In the genomic region with DNA sequence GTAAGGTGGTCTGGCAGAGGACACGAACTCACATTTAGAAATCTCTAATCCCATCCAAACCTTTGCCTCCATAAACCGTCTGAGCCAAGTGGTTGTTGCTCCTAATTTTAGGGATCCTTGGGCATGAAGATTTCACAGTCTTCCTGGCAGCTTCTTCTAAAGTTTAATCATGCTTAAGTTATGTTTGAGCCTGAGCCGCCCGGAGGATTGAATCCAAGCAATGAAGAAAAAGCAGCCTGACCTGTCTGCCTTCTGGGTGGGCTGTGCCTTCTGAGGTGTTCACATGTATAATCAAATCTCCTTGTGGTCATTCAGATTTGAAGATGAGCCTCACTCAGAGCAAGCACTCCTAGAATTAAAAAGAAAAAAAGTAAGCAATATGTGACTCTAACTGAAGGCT, we compare ENCODE assay signal across 2 cellular contexts.
TF ChIP-seq lines count a peak whose summit lies in the region.

No MANE protein-coding gene starts in this region.

TF ChIP-seq in GM23338, 12 proteins besides CTCF, POLR2A, EP300 and RAD21:
- TF ChIP-seq STAT1 (IDR thresholded peaks at IDR 0.05; ENCODE audit: unreplicated experiment) (no peak), EZH2 (IDR thresholded peaks at IDR 0.05; ENCODE audit: low read depth, unreplicated experiment) (no peak), POLR2AphosphoS5 (IDR thresholded peaks at IDR 0.05; ENCODE audit: low read depth) (no peak), EZH2phosphoT487 (IDR thresholded peaks at IDR 0.05; ENCODE audit: unreplicated experiment) (no peak), JUNB (IDR thresholded peaks at IDR 0.05; ENCODE audit: unreplicated experiment) (no peak), NANOG (IDR thresholded peaks at IDR 0.05; ENCODE audit: borderline replicate concordance) (no peak), ZNF114 (CRISPR knock-in tag; IDR thresholded peaks at IDR 0.05) (no peak)
- TF ChIP-seq, protein P1, sequence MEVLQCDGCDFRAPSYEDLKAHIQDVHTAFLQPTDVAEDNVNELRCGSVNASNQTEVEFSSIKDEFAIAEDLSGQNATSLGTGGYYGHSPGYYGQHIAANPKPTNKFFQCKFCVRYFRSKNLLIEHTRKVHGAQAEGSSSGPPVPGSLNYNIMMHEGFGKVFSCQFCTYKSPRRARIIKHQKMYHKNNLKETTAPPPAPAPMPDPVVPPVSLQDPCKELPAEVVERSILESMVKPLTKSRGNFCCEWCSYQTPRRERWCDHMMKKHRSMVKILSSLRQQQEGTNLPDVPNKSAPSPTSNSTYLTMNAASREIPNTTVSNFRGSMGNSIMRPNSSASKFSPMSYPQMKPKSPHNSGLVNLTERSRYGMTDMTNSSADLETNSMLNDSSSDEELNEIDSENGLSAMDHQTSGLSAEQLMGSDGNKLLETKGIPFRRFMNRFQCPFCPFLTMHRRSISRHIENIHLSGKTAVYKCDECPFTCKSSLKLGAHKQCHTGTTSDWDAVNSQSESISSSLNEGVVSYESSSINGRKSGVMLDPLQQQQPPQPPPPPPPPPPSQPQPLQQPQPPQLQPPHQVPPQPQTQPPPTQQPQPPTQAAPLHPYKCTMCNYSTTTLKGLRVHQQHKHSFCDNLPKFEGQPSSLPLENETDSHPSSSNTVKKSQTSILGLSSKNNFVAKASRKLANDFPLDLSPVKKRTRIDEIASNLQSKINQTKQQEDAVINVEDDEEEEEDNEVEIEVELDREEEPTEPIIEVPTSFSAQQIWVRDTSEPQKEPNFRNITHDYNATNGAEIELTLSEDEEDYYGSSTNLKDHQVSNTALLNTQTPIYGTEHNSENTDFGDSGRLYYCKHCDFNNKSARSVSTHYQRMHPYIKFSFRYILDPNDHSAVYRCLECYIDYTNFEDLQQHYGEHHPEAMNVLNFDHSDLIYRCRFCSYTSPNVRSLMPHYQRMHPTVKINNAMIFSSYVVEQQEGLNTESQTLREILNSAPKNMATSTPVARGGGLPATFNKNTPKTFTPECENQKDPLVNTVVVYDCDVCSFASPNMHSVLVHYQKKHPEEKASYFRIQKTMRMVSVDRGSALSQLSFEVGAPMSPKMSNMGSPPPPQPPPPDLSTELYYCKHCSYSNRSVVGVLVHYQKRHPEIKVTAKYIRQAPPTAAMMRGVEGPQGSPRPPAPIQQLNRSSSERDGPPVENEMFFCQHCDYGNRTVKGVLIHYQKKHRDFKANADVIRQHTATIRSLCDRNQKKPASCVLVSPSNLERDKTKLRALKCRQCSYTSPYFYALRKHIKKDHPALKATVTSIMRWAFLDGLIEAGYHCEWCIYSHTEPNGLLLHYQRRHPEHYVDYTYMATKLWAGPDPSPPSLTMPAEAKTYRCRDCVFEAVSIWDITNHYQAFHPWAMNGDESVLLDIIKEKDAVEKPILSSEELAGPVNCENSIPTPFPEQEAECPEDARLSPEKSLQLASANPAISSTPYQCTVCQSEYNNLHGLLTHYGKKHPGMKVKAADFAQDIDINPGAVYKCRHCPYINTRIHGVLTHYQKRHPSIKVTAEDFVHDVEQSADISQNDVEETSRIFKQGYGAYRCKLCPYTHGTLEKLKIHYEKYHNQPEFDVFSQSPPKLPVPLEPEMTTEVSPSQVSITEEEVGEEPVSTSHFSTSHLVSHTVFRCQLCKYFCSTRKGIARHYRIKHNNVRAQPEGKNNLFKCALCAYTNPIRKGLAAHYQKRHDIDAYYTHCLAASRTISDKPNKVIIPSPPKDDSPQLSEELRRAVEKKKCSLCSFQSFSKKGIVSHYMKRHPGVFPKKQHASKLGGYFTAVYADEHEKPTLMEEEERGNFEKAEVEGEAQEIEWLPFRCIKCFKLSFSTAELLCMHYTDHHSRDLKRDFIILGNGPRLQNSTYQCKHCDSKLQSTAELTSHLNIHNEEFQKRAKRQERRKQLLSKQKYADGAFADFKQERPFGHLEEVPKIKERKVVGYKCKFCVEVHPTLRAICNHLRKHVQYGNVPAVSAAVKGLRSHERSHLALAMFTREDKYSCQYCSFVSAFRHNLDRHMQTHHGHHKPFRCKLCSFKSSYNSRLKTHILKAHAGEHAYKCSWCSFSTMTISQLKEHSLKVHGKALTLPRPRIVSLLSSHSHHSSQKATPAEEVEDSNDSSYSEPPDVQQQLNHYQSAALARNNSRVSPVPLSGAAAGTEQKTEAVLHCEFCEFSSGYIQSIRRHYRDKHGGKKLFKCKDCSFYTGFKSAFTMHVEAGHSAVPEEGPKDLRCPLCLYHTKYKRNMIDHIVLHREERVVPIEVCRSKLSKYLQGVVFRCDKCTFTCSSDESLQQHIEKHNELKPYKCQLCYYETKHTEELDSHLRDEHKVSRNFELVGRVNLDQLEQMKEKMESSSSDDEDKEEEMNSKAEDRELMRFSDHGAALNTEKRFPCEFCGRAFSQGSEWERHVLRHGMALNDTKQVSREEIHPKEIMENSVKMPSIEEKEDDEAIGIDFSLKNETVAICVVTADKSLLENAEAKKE (CRISPR knock-in tag; IDR thresholded peaks at IDR 0.05) = no peak
- TF ChIP-seq, protein P2, sequence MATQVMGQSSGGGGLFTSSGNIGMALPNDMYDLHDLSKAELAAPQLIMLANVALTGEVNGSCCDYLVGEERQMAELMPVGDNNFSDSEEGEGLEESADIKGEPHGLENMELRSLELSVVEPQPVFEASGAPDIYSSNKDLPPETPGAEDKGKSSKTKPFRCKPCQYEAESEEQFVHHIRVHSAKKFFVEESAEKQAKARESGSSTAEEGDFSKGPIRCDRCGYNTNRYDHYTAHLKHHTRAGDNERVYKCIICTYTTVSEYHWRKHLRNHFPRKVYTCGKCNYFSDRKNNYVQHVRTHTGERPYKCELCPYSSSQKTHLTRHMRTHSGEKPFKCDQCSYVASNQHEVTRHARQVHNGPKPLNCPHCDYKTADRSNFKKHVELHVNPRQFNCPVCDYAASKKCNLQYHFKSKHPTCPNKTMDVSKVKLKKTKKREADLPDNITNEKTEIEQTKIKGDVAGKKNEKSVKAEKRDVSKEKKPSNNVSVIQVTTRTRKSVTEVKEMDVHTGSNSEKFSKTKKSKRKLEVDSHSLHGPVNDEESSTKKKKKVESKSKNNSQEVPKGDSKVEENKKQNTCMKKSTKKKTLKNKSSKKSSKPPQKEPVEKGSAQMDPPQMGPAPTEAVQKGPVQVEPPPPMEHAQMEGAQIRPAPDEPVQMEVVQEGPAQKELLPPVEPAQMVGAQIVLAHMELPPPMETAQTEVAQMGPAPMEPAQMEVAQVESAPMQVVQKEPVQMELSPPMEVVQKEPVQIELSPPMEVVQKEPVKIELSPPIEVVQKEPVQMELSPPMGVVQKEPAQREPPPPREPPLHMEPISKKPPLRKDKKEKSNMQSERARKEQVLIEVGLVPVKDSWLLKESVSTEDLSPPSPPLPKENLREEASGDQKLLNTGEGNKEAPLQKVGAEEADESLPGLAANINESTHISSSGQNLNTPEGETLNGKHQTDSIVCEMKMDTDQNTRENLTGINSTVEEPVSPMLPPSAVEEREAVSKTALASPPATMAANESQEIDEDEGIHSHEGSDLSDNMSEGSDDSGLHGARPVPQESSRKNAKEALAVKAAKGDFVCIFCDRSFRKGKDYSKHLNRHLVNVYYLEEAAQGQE (IDR thresholded peaks at IDR 0.05; ENCODE audit: unreplicated experiment) = no peak

TF ChIP-seq in H1, 55 proteins besides CTCF, POLR2A, EP300 and RAD21:
- TF ChIP-seq CEBPB (IDR thresholded peaks at IDR 0.05; ENCODE audit: low read depth, low read length) = no peak
- no peak for TF ChIP-seq GTF2F1 (IDR thresholded peaks at IDR 0.05; ENCODE audit: borderline replicate concordance, low read depth, low read length)
- no peak for TF ChIP-seq BRCA1 (IDR thresholded peaks at IDR 0.05; ENCODE audit: low read depth, low read length)
- TF ChIP-seq, protein P3, sequence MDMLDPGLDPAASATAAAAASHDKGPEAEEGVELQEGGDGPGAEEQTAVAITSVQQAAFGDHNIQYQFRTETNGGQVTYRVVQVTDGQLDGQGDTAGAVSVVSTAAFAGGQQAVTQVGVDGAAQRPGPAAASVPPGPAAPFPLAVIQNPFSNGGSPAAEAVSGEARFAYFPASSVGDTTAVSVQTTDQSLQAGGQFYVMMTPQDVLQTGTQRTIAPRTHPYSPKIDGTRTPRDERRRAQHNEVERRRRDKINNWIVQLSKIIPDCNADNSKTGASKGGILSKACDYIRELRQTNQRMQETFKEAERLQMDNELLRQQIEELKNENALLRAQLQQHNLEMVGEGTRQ (IDR thresholded peaks at IDR 0.05; ENCODE audit: low read length) = no peak
- TF ChIP-seq POLR2AphosphoS5 (IDR thresholded peaks at IDR 0.05; ENCODE audit: low read depth, low read length) = no peak
- TF ChIP-seq HDAC2 (IDR thresholded peaks at IDR 0.05; ENCODE audit: borderline replicate concordance in 1 of 2, low read depth in 2 of 2, low read length in 2 of 2) = no peak
- TF ChIP-seq RFX5 (IDR thresholded peaks at IDR 0.05; ENCODE audit: borderline replicate concordance, low read depth, low read length) = no peak
- TF ChIP-seq EGR1 (IDR thresholded peaks at IDR 0.05; ENCODE audit: borderline replicate concordance, low read depth, low read length) = no peak
- no peak for TF ChIP-seq CREB1 (IDR thresholded peaks at IDR 0.05)
- no peak for TF ChIP-seq TCF12 (IDR thresholded peaks at IDR 0.05; ENCODE audit: low read depth, low read length)
- no peak for TF ChIP-seq MAFK (IDR thresholded peaks at IDR 0.05; ENCODE audit: low read depth, low read length)
- no peak for TF ChIP-seq HDAC6 (IDR thresholded peaks at IDR 0.05; ENCODE audit: low read depth, low read length)
- TF ChIP-seq TAF7 (optimal IDR thresholded peaks at IDR 0.05; ENCODE audit: borderline replicate concordance, low read depth, low read length) = no peak
- TF ChIP-seq SP1 (IDR thresholded peaks at IDR 0.05; ENCODE audit: low read depth, low read length) = no peak
